8 cellular contexts compared by ENCODE assay signal in genomic region chr22:17084554-17085276, GRCh38. TPM values are rescaled to one million over a fixed set of nuclear protein-coding genes. Genes with fewer than 3 reads are reported as not detected.
DNase-seq lines count a peak whose midpoint lies in the region; ATAC-seq, FAIRE-seq and TF ChIP-seq lines count a peak whose summit lies in the region.

TSS of gene IL17RA (plus strand) at chr22:17085000. CDS start at chr22:17085092, 92 bp downstream.

- no peak for TF ChIP-seq CTCF in AG04449 (IDR thresholded peaks at IDR 0.05; ENCODE audit: insufficient read depth, low read length, missing control alignments)
- TF ChIP-seq CTCF in chondrocyte (IDR thresholded peaks at IDR 0.05): no peak
- TF ChIP-seq CTCF in kidney (IDR thresholded peaks at IDR 0.05; ENCODE audit: borderline replicate concordance, extremely low read depth, insufficient read depth): no peak

- H3K4me3 Mint-ChIP-seq in chondrocyte (ENCODE audit: unreplicated experiment): peak within 1 kb of the TSS; percentile 79

- CTCF ChIA-PET in AG04449 (lab: Yijun Ruan, JAX): interaction anchor here (1.2 to 19.2 kb wide), 3 partner anchors 10 to 417 kb away, joined by 3 to 265 read pairs (median 11); no protein-coding TSS in a partner anchor

- no peaks in the 10 kb centered on the region for H3K9me3 ChIP-seq in kidney (ENCODE audit: control insufficient read depth in 1 of 2, low read length in 2 of 2)

- peak within 1 kb of the TSS; percentile 77 for H3K27ac Mint-ChIP-seq in chondrocyte (ENCODE audit: unreplicated experiment)

- H3K9ac ChIP-seq in kidney (ENCODE audit: low read length in 2 of 2): peak within 1 kb of the TSS; percentile 47 to 55

- no peaks in the 10 kb centered on the region for H3K36me3 ChIP-seq in kidney (ENCODE audit: control insufficient read depth in 1 of 2, insufficient read depth in 2 of 2, low read length in 2 of 2)

- peaks cover 23% of the 10 kb centered on the region for H3K4me1 Mint-ChIP-seq in chondrocyte (ENCODE audit: low read depth)

- peak; percentile 15 for FAIRE-seq in kidney (lab: Jason Lieb, UNC)

- ATAC-seq in GM18873 (IDR thresholded peaks at IDR 0.05; ENCODE audit: low FRiP score, unreplicated experiment) (peak; percentile 64), HG03135 (IDR thresholded peaks at IDR 0.05; ENCODE audit: unreplicated experiment) (peak; percentile 86)

- no peaks in the 10 kb centered on the region for H3K4me1 ChIP-seq in kidney (ENCODE audit: control insufficient read depth in 1 of 2, insufficient read depth in 1 of 2, low read depth in 1 of 2, low read length in 2 of 2)

- H3K27ac ChIP-seq in kidney (ENCODE audit: low read depth in 2 of 2, low read length in 2 of 2): peak within 1 kb of the TSS in 1 of 2 donors; percentile 69

- H3K9me3 Mint-ChIP-seq in chondrocyte (ENCODE audit: low read depth): no peaks in the 10 kb centered on the region

- POLR2A ChIA-PET in AG04449 (lab: Yijun Ruan, JAX): no interaction called here

- no peaks in the 10 kb centered on the region for H3K36me3 Mint-ChIP-seq in chondrocyte (ENCODE audit: low read depth)

- H3K4me3 ChIP-seq in AG04449 (ENCODE audit: low read depth, low read length): peak within 1 kb of the TSS; percentile 80
- H3K4me3 ChIP-seq in kidney (ENCODE audit: low read length in 2 of 2): peak within 1 kb of the TSS; percentile 65 to 66

- H3K27me3 Mint-ChIP-seq in chondrocyte (ENCODE audit: low read depth): no peaks in the 10 kb centered on the region

- intact Hi-C loops in kidney (cut with DNase I): no loop called here

- DNase-seq in AG04449 (ENCODE audit: low read depth, low spot score): no peak
- DNase-seq in NCI-H345 (lab: John Stamatoyannopoulos, UW): peak; percentile 82
- peak; percentile 90 for DNase-seq in activated CD4-positive, alpha-beta T cell treated with anti-CD3 and anti-CD28 coated beads for 1 hour
- DNase-seq in chondrocyte (ENCODE audit: low spot score): no peak
- peak; percentile 97 for DNase-seq in kidney
- peak; percentile 92 to 93 for DNase-seq in stimulated activated CD4-positive, alpha-beta T cell treated with anti-CD3 and anti-CD28 coated beads, Interleukin-15, amount 100 ng/mL, for 1 hour (ENCODE audit: low read depth in 1 of 2, low spot score in 1 of 2)

RNA-seq across cellular contexts. Expression of gene IL17RA, which starts in this region (rescaled TPM):
- total RNA-seq in chondrocyte (8.1 to 11.6 TPM (median 10.4 TPM) in 3 replicates), kidney (26.8 TPM)
- 4.2 TPM for polyA plus RNA-seq in kidney (ENCODE audit: insufficient read depth, low read depth, low replicate concordance)

Comparison
In these comparisons a context has a peak if more than half of its experiments do, and no peak if none do; other contexts are left out.
1. DNase-seq: peak in NCI-H345 (single experiment), activated CD4-positive, alpha-beta T cell treated with anti-CD3 and anti-CD28 coated beads for 1 hour (single experiment), kidney (single experiment) and stimulated activated CD4-positive, alpha-beta T cell treated with anti-CD3 and anti-CD28 coated beads, Interleukin-15, amount 100 ng/mL, for 1 hour (2 of 2); none in AG04449 (single experiment) and chondrocyte (single experiment).